In genomic region chr22:35480143-35480542, GRCh38 we compare ENCODE assay signal across 12 cellular contexts.
DNase-seq lines count a peak whose midpoint lies in the region; ATAC-seq and TF ChIP-seq lines count a peak whose summit lies in the region.
"Had no signal": no experiment of that assay in that cellular context is flagged by ENCODE, and none has a peak within 500 bp of the region (broad histone marks: within the 10 kb centered on the region; RNA-seq: fewer than 3 reads in every experiment).

No MANE protein-coding gene starts in this region.

- ATAC-seq in HG02571 (IDR thresholded peaks at IDR 0.05; ENCODE audit: unreplicated experiment): no peak

- no peak for TF ChIP-seq POLR2A in stomach (IDR thresholded peaks at IDR 0.05)

- DNase-seq in G401 (ENCODE audit: low spot score) (peak; percentile 30), kidney epithelial cell (ENCODE audit: low read depth) (peak; percentile 34), stomach (peak; percentile 56), DMS53 treated with DMSO at 0.1 percent for 48 hours (lab: John Stamatoyannopoulos, UW; ENCODE audit: unreplicated experiment) (no peak), activated gamma-delta T cell treated with Interleukin-2 at 50 U/mL for 16 hours (no peak)
- no peak for DNase-seq in activated CD4-positive, alpha-beta T cell treated with anti-CD3 and anti-CD28 coated beads for 4 hours
- DNase-seq: glutamatergic neuron; NCI-H1694; stimulated activated CD4-positive, alpha-beta T cell treated with anti-CD3 and anti-CD28 coated beads, Interleukin-15, amount 100 ng/mL, for 24 hours; stimulated activated naive CD4-positive, alpha-beta T cell had no signal

- TF ChIP-seq EP300 in stomach (IDR thresholded peaks at IDR 0.05): no peak

- in situ Hi-C loops in G401 (cut with HindIII; ENCODE audit: low sequenced_read_pairs): no loop called here

- H3K36me3 ChIP-seq in kidney epithelial cell (ENCODE audit: control insufficient read depth, insufficient read depth, low read length) (no peaks in the 10 kb centered on the region), stomach (no peaks in the 10 kb centered on the region)

- H3K27me3 ChIP-seq in kidney epithelial cell (ENCODE audit: control insufficient read depth, insufficient read depth, low read length) (peaks cover 7% of the 10 kb centered on the region), stomach (peaks cover 0 to 7% (median 0%) of the 10 kb centered on the region in 3 donors)

- H3K27ac ChIP-seq in angular gyrus (ENCODE audit: low read depth, low read length) (peak overlapping the region; percentile 16), stomach (peak overlapping the region in 4 of 5 donors; percentile 68 to 79 (median 71))

- intact Hi-C loops in stomach (cut with DNase I; ENCODE audit: low total_unique reads): no loop called here

- peaks cover 26 to 48% (median 38%) of the 10 kb centered on the region in 4 donors for H3K4me1 ChIP-seq in stomach

- no peak overlapping the region for H3K4me3 ChIP-seq in kidney epithelial cell (ENCODE audit: low read depth, low read length)
- H3K4me3 ChIP-seq in stomach: no peak overlapping the region

- TF ChIP-seq CTCF in kidney epithelial cell (IDR thresholded peaks at IDR 0.05; ENCODE audit: insufficient read depth, low read length, poor library complexity, severe bottlenecking) (no peak), stomach (IDR thresholded peaks at IDR 0.05) (no peak)

- 35 to 55% (median 50%) methylated on average over 11 of the region's 11 CpGs for WGBS in stomach, 5 donors

- H3K9me3 ChIP-seq in stomach: no peaks in the 10 kb centered on the region

Comparison
In these comparisons a context has a peak if more than half of its experiments do, and no peak if none do; other contexts are left out.
1. DNase-seq: peak in G401 (single experiment), kidney epithelial cell (single experiment) and stomach (single experiment); none in DMS53 treated with DMSO at 0.1 percent for 48 hours (single experiment), activated CD4-positive, alpha-beta T cell treated with anti-CD3 and anti-CD28 coated beads for 4 hours (0 of 2) and activated gamma-delta T cell treated with Interleukin-2 at 50 U/mL for 16 hours (single experiment).